Comparison of ENCODE assay signal across 9 cellular contexts in the genomic region with DNA sequence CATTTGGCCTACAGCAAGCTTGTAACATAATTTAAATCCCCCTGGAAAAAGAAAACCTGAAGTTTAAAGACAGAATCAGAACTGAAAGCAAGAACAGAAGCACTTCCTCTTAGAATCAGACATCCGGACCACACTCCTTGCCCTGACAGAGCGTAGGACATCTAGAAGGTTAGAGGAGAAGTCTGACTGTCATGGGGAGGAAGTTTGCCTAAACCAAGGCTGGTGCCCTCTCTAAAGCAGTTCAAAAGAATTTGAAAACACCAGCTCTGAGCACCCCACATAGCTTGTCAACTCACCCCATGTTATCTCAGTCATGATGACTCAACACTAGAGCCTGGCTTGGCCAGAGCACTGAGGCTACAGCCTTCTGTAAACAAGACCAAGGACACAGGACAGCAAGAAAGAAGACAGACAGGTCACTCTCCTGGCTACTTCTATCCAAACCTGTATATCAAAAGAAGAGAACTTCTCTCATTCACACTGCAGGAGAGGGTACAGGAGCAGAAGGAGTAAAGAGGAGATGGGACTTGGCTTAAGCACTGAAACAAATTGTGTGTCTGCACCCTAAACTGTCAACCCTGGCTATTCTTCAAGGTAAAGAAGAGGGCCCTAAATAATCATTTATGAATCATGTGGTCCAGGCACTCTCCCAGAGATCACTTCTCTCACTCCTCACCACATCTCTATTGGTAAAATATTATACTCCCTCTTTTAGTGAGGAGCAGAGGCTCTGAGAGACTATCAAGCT.
A peak's percentile ranks its signal among the peaks of the same experiment; 100 is the strongest.
DNase-seq lines count a peak whose midpoint lies in the region; ATAC-seq, FAIRE-seq and TF ChIP-seq lines count a peak whose summit lies in the region.
"Had no signal": no experiment of that assay in that cellular context is flagged by ENCODE, and none has a peak within 500 bp of the region (broad histone marks: within the 10 kb centered on the region; RNA-seq: fewer than 3 reads in every experiment).

No MANE protein-coding gene starts in this region.

- H2BK120ac ChIP-seq in H9 (ENCODE audit: low read depth, low read length, poor library complexity, severe bottlenecking), result no peak overlapping the region

- H3K27me3 Mint-ChIP-seq in H9 (ENCODE audit: low read depth), result no peaks in the 10 kb centered on the region

- H3K14ac ChIP-seq in H9 (ENCODE audit: insufficient read depth, low read length), result no peak overlapping the region

- H3K9me3 Mint-ChIP-seq in H9, result no peaks in the 10 kb centered on the region; a peak in 1 of 5 replicates

- 64% methylated on average over 2 of the region's 2 CpGs for WGBS in SK-N-SH (ENCODE audit: low lambda C conversion rate)
- 69% methylated on average over 2 of the region's 2 CpGs for WGBS in hepatocyte (ENCODE audit: low lambda C conversion rate, missing lambda C conversion rate)
- no CpG with 5 or more reads among the region's 2 CpGs for WGBS in H9 (ENCODE audit: extremely low coverage, insufficient read length, low lambda C conversion rate)

- H3K4me1 Mint-ChIP-seq in H9, result peaks cover 3 to 6% of the 10 kb centered on the region in 2 experiments; a peak in 2 of 4 replicates

- H4K5ac ChIP-seq in H9 (ENCODE audit: insufficient read length, low read depth, low read length), result no peak overlapping the region

- H3K9me2 ChIP-seq in SK-N-SH (no peaks in the 10 kb centered on the region), hepatocyte (replicated peaks; ENCODE audit: insufficient read depth) (no peaks in the 10 kb centered on the region)

- no peak overlapping the region for H3K56ac ChIP-seq in H9 (ENCODE audit: insufficient read length, low read depth, low read length)

- H2AFZ ChIP-seq in SK-N-SH (ENCODE audit: low read depth) (no peak overlapping the region), hepatocyte (no peak overlapping the region), H9 (ENCODE audit: low read length) (no peak overlapping the region)

- TF ChIP-seq EP300 in SK-N-SH (IDR thresholded peaks at IDR 0.05; ENCODE audit: borderline replicate concordance in 1 of 2, low read depth in 1 of 2, low read length in 1 of 2), result no peak

- DNase-seq in CD1c-positive myeloid dendritic cell (ENCODE audit: extremely low spot score) (peak; percentile 73), SK-N-SH (no peak), hepatocyte (ENCODE audit: low spot score) (peak; percentile 32), amniotic stem cell (lab: John Stamatoyannopoulos, UW) (no peak), H9 (no peak), HTR-8/SVneo (ENCODE audit: insufficient read length, low spot score) (no peak)

- H3K23ac ChIP-seq in H9 (ENCODE audit: insufficient read length, low read depth, low read length), result no peak overlapping the region

- H2BK12ac ChIP-seq in H9 (ENCODE audit: insufficient read length, low read depth, low read length), result no peak overlapping the region

- no peak overlapping the region for H3K4ac ChIP-seq in H9 (ENCODE audit: low read depth, low read length)

- TF ChIP-seq CTCF in SK-N-SH (IDR thresholded peaks at IDR 0.05), result no peak
- no peak for TF ChIP-seq CTCF in hepatocyte (IDR thresholded peaks at IDR 0.05; ENCODE audit: poor library complexity)
- no peak for TF ChIP-seq CTCF in H9 (conservative IDR thresholded peaks at IDR 0.05)

- H2AK5ac ChIP-seq in H9 (ENCODE audit: insufficient read length, low read length), result no peak overlapping the region

- H3K9ac ChIP-seq in SK-N-SH (no peak overlapping the region), H9 (ENCODE audit: extremely low read depth, insufficient read length, low read length) (no peak overlapping the region)

- no peak overlapping the region for H2BK15ac ChIP-seq in H9 (ENCODE audit: low read depth, low read length)

- no peak for FAIRE-seq in HTR-8/SVneo (lab: Jason Lieb, UNC)

- H3K27ac ChIP-seq in SK-N-SH (ENCODE audit: low read depth in 2 of 2, low read length in 1 of 2) (no peak overlapping the region), hepatocyte (peak overlapping the region; percentile 41), H9 (ENCODE audit: insufficient read length, low read depth, low read length) (no peak overlapping the region)
- H3K27ac ChIP-seq: body of pancreas had no signal

- TF ChIP-seq RAD21 in SK-N-SH (IDR thresholded peaks at IDR 0.05; ENCODE audit: low read length), result no peak

- no peaks in the 10 kb centered on the region for H3K23me2 ChIP-seq in H9 (ENCODE audit: insufficient read length, low read depth, low read length, poor library complexity, severe bottlenecking)

- H3K36me3 Mint-ChIP-seq in H9 (ENCODE audit: insufficient read depth in 1 of 3, low read depth in 3 of 3), result no peaks in the 10 kb centered on the region

- no peaks in the 10 kb centered on the region for H3K79me1 ChIP-seq in H9 (ENCODE audit: insufficient read depth, low read depth, low read length, poor library complexity, severe bottlenecking)

- H3K27me3 ChIP-seq in SK-N-SH (ENCODE audit: insufficient read depth), result no peaks in the 10 kb centered on the region
- no peaks in the 10 kb centered on the region for H3K27me3 ChIP-seq in hepatocyte
- H3K27me3 ChIP-seq in H9 (ENCODE audit: insufficient read depth, low read length), result no peaks in the 10 kb centered on the region
- H3K27me3 ChIP-seq: body of pancreas had no signal

- H3K4me2 ChIP-seq in SK-N-SH (peak overlapping the region; percentile 17; the same call in 1 of the 2 replicates), hepatocyte (peak overlapping the region; percentile 23), H9 (ENCODE audit: insufficient read depth, insufficient read length, low read length) (no peak overlapping the region)

- H3K4me1 ChIP-seq in SK-N-SH (ENCODE audit: control insufficient read depth in 1 of 2, insufficient read depth in 2 of 2, low read depth in 1 of 2, low read length in 1 of 2), result no peaks in the 10 kb centered on the region
- H3K4me1 ChIP-seq in hepatocyte (ENCODE audit: insufficient read depth), result peaks cover 8% of the 10 kb centered on the region
- no peaks in the 10 kb centered on the region for H3K4me1 ChIP-seq in H9 (ENCODE audit: insufficient read depth, low read length)
- H3K4me1 ChIP-seq: body of pancreas had no signal

- no peak overlapping the region for H4K91ac ChIP-seq in H9 (ENCODE audit: insufficient read length, low read depth, low read length)

- no peak overlapping the region for H2BK20ac ChIP-seq in H9 (ENCODE audit: low read depth, low read length, poor library complexity, severe bottlenecking)

- H2BK5ac ChIP-seq in H9 (ENCODE audit: insufficient read length, low read length), result no peak overlapping the region

- H3K18ac ChIP-seq in H9 (ENCODE audit: insufficient read length, low read depth, low read length), result no peak overlapping the region

- CTCF ChIA-PET in SK-N-SH (lab: Yijun Ruan, JAX), result no interaction called here

- ATAC-seq in GM19043 (IDR thresholded peaks at IDR 0.05; ENCODE audit: low read depth, unreplicated experiment), result peak; percentile 98
- ATAC-seq in HG03103 (IDR thresholded peaks at IDR 0.05; ENCODE audit: low read depth, unreplicated experiment), result peak; percentile 99
- ATAC-seq: body of pancreas had no signal

- H3K79me2 ChIP-seq in SK-N-SH (ENCODE audit: insufficient read depth) (no peaks in the 10 kb centered on the region), hepatocyte (no peaks in the 10 kb centered on the region), H9 (ENCODE audit: insufficient read depth, low read length) (no peaks in the 10 kb centered on the region)

- POLR2A ChIA-PET in SK-N-SH (lab: Yijun Ruan, JAX), result no interaction called here

- no peak overlapping the region for H3K4me3 ChIP-seq in SK-N-SH (ENCODE audit: low read depth in 2 of 2, low read length in 1 of 2)
- H3K4me3 ChIP-seq in hepatocyte, result no peak overlapping the region
- H3K4me3 ChIP-seq: body of pancreas had no signal

- no peak overlapping the region for H3K27ac Mint-ChIP-seq in H9

- no peaks in the 10 kb centered on the region for H3K9me3 ChIP-seq in SK-N-SH
- no peaks in the 10 kb centered on the region for H3K9me3 ChIP-seq in hepatocyte (ENCODE audit: low read depth)
- H3K9me3 ChIP-seq in H9 (ENCODE audit: control insufficient read depth, low read depth, low read length), result no peaks in the 10 kb centered on the region
- H3K9me3 ChIP-seq: body of pancreas had no signal

- no peaks in the 10 kb centered on the region for H3K36me3 ChIP-seq in SK-N-SH (replicated peaks in 1 of 2; ENCODE audit: control insufficient read depth in 1 of 2, insufficient read depth in 2 of 2, low read length in 1 of 2)
- no peaks in the 10 kb centered on the region for H3K36me3 ChIP-seq in hepatocyte (replicated peaks; ENCODE audit: insufficient read depth, low read depth)

- H4K20me1 ChIP-seq in SK-N-SH (ENCODE audit: insufficient read depth) (no peaks in the 10 kb centered on the region), hepatocyte (ENCODE audit: insufficient read depth, poor library complexity, severe bottlenecking) (no peaks in the 10 kb centered on the region), H9 (ENCODE audit: control insufficient read depth, insufficient read depth, insufficient read length) (no peaks in the 10 kb centered on the region)

- no peak overlapping the region for H3T11ph ChIP-seq in H9 (ENCODE audit: low read length)

- H4K8ac ChIP-seq in H9 (replicated peaks; ENCODE audit: insufficient read length, low read depth, low read length), result no peak overlapping the region

- H3F3A ChIP-seq in SK-N-SH (replicated peaks; ENCODE audit: insufficient read depth), result no peaks in the 10 kb centered on the region

- no peak overlapping the region for H3K4me3 Mint-ChIP-seq in H9

TF ChIP-seq in SK-N-SH, 30 proteins besides CTCF, POLR2A, EP300 and RAD21:
- no peak for TF ChIP-seq TEAD4 (IDR thresholded peaks at IDR 0.05; ENCODE audit: borderline replicate concordance, insufficient read depth)
- TF ChIP-seq FOSL2 (IDR thresholded peaks at IDR 0.05; ENCODE audit: borderline replicate concordance, low read depth), result 0 out of 2 replicates have a peak, but pooled peaks have one; percentile 5

Comparison
In these comparisons a context has a peak if more than half of its experiments do, and no peak if none do; other contexts are left out.
1. DNase-seq: peak in CD1c-positive myeloid dendritic cell (single experiment) and hepatocyte (single experiment); none in SK-N-SH (single experiment), amniotic stem cell (single experiment), H9 (single experiment) and HTR-8/SVneo (single experiment).